In genomic region chr12:45170456-45171042, GRCh38 we compare ENCODE assay signal across 8 cellular contexts. TPM values are rescaled to one million over a fixed set of nuclear protein-coding genes. Genes with fewer than 3 reads are reported as not detected.
DNase-seq lines count a peak whose midpoint lies in the region; ATAC-seq and TF ChIP-seq lines count a peak whose summit lies in the region.

No MANE protein-coding gene starts in this region.

- peaks cover 2% of the 10 kb centered on the region for H3K36me3 Mint-ChIP-seq in activated CD4-positive, alpha-beta T cell treated with anti-CD3 and anti-CD28 coated beads, Interleukin-2, amount 10 ng/mL, durations not matched to agents 7 days and 5 days (ENCODE audit: low read depth)

- no peaks in the 10 kb centered on the region for H3K27me3 Mint-ChIP-seq in activated CD4-positive, alpha-beta T cell treated with anti-CD3 and anti-CD28 coated beads, Interleukin-2, amount 10 ng/mL, durations not matched to agents 7 days and 5 days

- intact Hi-C loops in right lobe of liver (cut with DNase I) = no loop called here

- no peak overlapping the region for H3K4me3 Mint-ChIP-seq in activated CD4-positive, alpha-beta T cell treated with anti-CD3 and anti-CD28 coated beads, Interleukin-2, amount 10 ng/mL, durations not matched to agents 7 days and 5 days

- DNase-seq in GM10266 (ENCODE audit: extremely low spot score) (peak; percentile 78), NCI-H510A (lab: John Stamatoyannopoulos, UW) (peak; percentile 7), dermis blood vessel endothelial cell (peak; percentile 91), right lobe of liver (peak; percentile 79 to 81 (median 79))
- DNase-seq in activated CD4-positive, alpha-beta T cell treated with anti-CD3 and anti-CD28 coated beads, Interleukin-2, amount 10 ng/mL, durations not matched to agents 7 days and 5 days = peak; percentile 86
- DNase-seq in stimulated activated CD4-positive, alpha-beta T cell treated with anti-CD3 and anti-CD28 coated beads, TNF-alpha, amount 100 ng/mL, for 48 hours (ENCODE audit: low read depth in 3 of 3) = peak; percentile 66 to 87 (median 71)

- no peaks in the 10 kb centered on the region for H3K36me3 ChIP-seq in right lobe of liver

- H3K4me3 ChIP-seq in right lobe of liver = no peak overlapping the region

- peak; percentile 64 for ATAC-seq in HG03025 (IDR thresholded peaks at IDR 0.05; ENCODE audit: low FRiP score, unreplicated experiment)
- peak; percentile 95 to 97 (median 96) for ATAC-seq in right lobe of liver
- no peak for ATAC-seq in GM19328 (IDR thresholded peaks at IDR 0.05; ENCODE audit: unreplicated experiment)

- 49% methylated on average over 3 of the region's 3 CpGs for WGBS in right lobe of liver (ENCODE audit: insufficient coverage, low coverage, low lambda C conversion rate, missing lambda C conversion rate)

- POLR2A ChIA-PET in activated CD4-positive, alpha-beta T cell treated with anti-CD3 and anti-CD28 coated beads, Interleukin-2, amount 10 ng/mL, durations not matched to agents 7 days and 5 days (lab: Charles Lee) = no interaction called here

- H3K4me1 ChIP-seq in right lobe of liver = no peaks in the 10 kb centered on the region

- H3K4me1 Mint-ChIP-seq in activated CD4-positive, alpha-beta T cell treated with anti-CD3 and anti-CD28 coated beads, Interleukin-2, amount 10 ng/mL, durations not matched to agents 7 days and 5 days = no peaks in the 10 kb centered on the region

- CTCF ChIA-PET in activated CD4-positive, alpha-beta T cell treated with anti-CD3 and anti-CD28 coated beads, Interleukin-2, amount 10 ng/mL, durations not matched to agents 7 days and 5 days (lab: Charles Lee) = interaction anchor here (0.9 kb wide), 1 partner anchor 13 kb away, joined by 3 read pairs; no protein-coding TSS in a partner anchor

- H3K27ac ChIP-seq in right lobe of liver = no peak overlapping the region

- no peaks in the 10 kb centered on the region for H3K9me3 ChIP-seq in right lobe of liver

- TF ChIP-seq CTCF in GM10266 (IDR thresholded peaks at IDR 0.05; ENCODE audit: control insufficient read depth, insufficient read depth, low read depth, missing control alignments) (peak; percentile 95), right lobe of liver (IDR thresholded peaks at IDR 0.05) (peak; percentile 73 to 94 (median 90))

- no peak for TF ChIP-seq POLR2A in right lobe of liver (IDR thresholded peaks at IDR 0.05)

- H3K9me3 Mint-ChIP-seq in activated CD4-positive, alpha-beta T cell treated with anti-CD3 and anti-CD28 coated beads, Interleukin-2, amount 10 ng/mL, durations not matched to agents 7 days and 5 days = no peaks in the 10 kb centered on the region

- no peaks in the 10 kb centered on the region for H3K27me3 ChIP-seq in right lobe of liver

- no peak overlapping the region for H3K27ac Mint-ChIP-seq in activated CD4-positive, alpha-beta T cell treated with anti-CD3 and anti-CD28 coated beads, Interleukin-2, amount 10 ng/mL, durations not matched to agents 7 days and 5 days

RNA-seq across cellular contexts. Expression of gene ANO6, which starts 45.3 kb away (rescaled TPM):
- 10 to 100 TPM; 27.3 to 32.0 TPM for total RNA-seq in activated CD4-positive, alpha-beta T cell treated with anti-CD3 and anti-CD28 coated beads, Interleukin-2, amount 10 ng/mL, durations not matched to agents 7 days and 5 days
- 66.5 and 89.7 TPM in 2 replicates for total RNA-seq in dermis blood vessel endothelial cell
- total RNA-seq in right lobe of liver = 10 to 100 TPM; 41.8 to 78.5 (median 48.9) TPM

Comparison
In these comparisons a context has a peak if more than half of its experiments do, and no peak if none do; other contexts are left out.
1. DNase-seq: peak in every context shown above with its lines; median percentile 91 in dermis blood vessel endothelial cell; 86 in activated CD4-positive, alpha-beta T cell treated with anti-CD3 and anti-CD28 coated beads, Interleukin-2, amount 10 ng/mL, durations not matched to agents 7 days and 5 days; 79 in right lobe of liver; 78 in GM10266; 71 in stimulated activated CD4-positive, alpha-beta T cell treated with anti-CD3 and anti-CD28 coated beads, TNF-alpha, amount 100 ng/mL, for 48 hours; 7 in NCI-H510A.